In the genomic region with DNA sequence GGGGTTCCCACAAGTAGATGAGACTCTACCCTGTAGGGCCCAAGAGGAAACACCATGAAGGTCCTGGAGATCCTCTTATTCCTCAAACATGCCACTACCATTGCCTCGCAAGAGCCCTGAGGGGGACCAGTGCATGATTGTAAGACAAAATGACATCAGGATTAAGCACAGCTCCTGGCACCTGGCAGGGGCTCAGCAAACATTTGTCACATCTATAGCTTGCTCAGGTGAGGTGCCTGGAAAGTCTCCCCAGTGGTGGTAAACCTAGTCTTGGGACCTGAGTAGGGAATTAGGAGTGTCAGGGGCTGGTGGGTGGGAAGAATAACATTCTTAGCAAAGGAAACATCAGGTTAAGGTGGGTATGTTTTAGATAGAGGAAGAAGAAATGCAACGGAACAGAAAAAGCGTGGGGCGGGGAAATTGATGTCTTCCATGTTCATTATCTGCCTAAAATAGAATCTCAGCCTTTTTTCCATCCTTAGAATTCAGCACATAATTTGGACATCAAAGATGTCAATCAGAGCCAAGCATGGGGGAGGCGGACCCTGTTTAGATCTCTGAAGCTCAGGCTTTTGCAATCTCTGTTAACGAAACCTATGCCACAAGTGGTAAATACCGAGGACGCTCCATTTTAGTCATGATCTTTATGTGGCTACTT, we compare ENCODE assay signal across 8 cellular contexts. TPM values are rescaled to one million over a fixed set of nuclear protein-coding genes. Genes with fewer than 3 reads are reported as not detected.
DNase-seq lines count a peak whose midpoint lies in the region; ATAC-seq, FAIRE-seq and TF ChIP-seq lines count a peak whose summit lies in the region.

No MANE protein-coding gene starts in this region.

- BruUV-seq in HepG2 (replicated peaks; lab: Mats Ljungman, UMichigan) = TSS peak; percentile 77

- H3K27me3 ChIP-seq in BE2C = no peaks in the 10 kb centered on the region; the same call in 1 of the 2 replicates
- peaks cover 49% of the 10 kb centered on the region for H3K27me3 ChIP-seq in HUES6 (ENCODE audit: control insufficient read depth, insufficient read depth, low read length)
- no peaks in the 10 kb centered on the region for H3K27me3 ChIP-seq in adrenal gland
- H3K27me3 ChIP-seq in HepG2 (ENCODE audit: control insufficient read depth in 1 of 2, insufficient read depth in 2 of 2, low read length in 2 of 2) = peaks cover 0 to 31% of the 10 kb centered on the region in 2 experiments; a peak in 3 of 5 replicates
- no peaks in the 10 kb centered on the region for H3K27me3 ChIP-seq in tibial nerve

- H3K36me3 ChIP-seq in BE2C (no peaks in the 10 kb centered on the region), HUES6 (ENCODE audit: control insufficient read depth, insufficient read depth, low read length) (no peaks in the 10 kb centered on the region), adrenal gland (replicated peaks in 1 of 2) (no peaks in the 10 kb centered on the region), HepG2 (replicated peaks in 1 of 2; ENCODE audit: control insufficient read depth in 1 of 2, insufficient read depth in 2 of 2, low read length in 2 of 2) (no peaks in the 10 kb centered on the region), tibial nerve (peaks cover 0 to 8% (median 0%) of the 10 kb centered on the region in 3 donors)

- H3K9ac ChIP-seq in HUES6 (ENCODE audit: low read length) = no peak overlapping the region
- H3K9ac ChIP-seq in HepG2 (ENCODE audit: insufficient read depth, low read depth, low read length) = peak overlapping the region; percentile 51; the same call in 1 of the 2 replicates

- no peaks in the 10 kb centered on the region for H4K20me1 ChIP-seq in HepG2 (ENCODE audit: insufficient read depth, low read length)

- TF ChIP-seq CTCF in BE2C (IDR thresholded peaks at IDR 0.05; ENCODE audit: low read depth, low read length) = no peak
- no peak for TF ChIP-seq CTCF in adrenal gland (IDR thresholded peaks at IDR 0.05)
- TF ChIP-seq CTCF in HepG2 (CRISPR knock-in tag; IDR thresholded peaks at IDR 0.05) = no peak
- TF ChIP-seq CTCF in tibial nerve (IDR thresholded peaks at IDR 0.05) = no peak

- 18 to 23% (median 19%) methylated on average over 8 of the region's 8 CpGs for WGBS in adrenal gland, 4 donors
- 3% methylated on average over 7 of the region's 8 CpGs for WGBS in HepG2 (ENCODE audit: low lambda C conversion rate)
- 11 to 12% methylated on average over 8 of the region's 8 CpGs for WGBS in tibial nerve, 2 donors

- POLR2A ChIA-PET in HepG2 (lab: Yijun Ruan, JAX) = interaction anchor here (0.7 to 1.4 kb wide), 2 partner anchors 10 to 69 kb away, joined by 4 read pairs; a partner anchor contains a TSS

- peak overlapping the region; percentile 66 for H3K4me3 ChIP-seq in BE2C (ENCODE audit: low read depth, low read length)
- H3K4me3 ChIP-seq in HUES6 (ENCODE audit: low read depth, low read length) = peak overlapping the region; percentile 51
- H3K4me3 ChIP-seq in adrenal gland = peak overlapping the region in 2 of 4 donors; percentile 12 to 91
- H3K4me3 ChIP-seq in HepG2 (replicated peaks in 1 of 3; ENCODE audit: insufficient read depth in 1 of 3, low read depth in 2 of 3, low read length in 3 of 3) = peak overlapping the region; percentile 51 to 74 (median 62)
- H3K4me3 ChIP-seq in tibial nerve = peak overlapping the region; percentile 36 to 87 (median 60)

- no peaks in the 10 kb centered on the region for H3K79me2 ChIP-seq in HepG2 (ENCODE audit: insufficient read depth, low read length)

- ATAC-seq in HepG2 (no peak), HG02588 (IDR thresholded peaks at IDR 0.05; ENCODE audit: unreplicated experiment) (no peak)

- peak overlapping the region; percentile 56 for H2AFZ ChIP-seq in HepG2 (ENCODE audit: low read length)

- H3K27ac ChIP-seq in HUES6 (ENCODE audit: low read depth, low read length) (no peak overlapping the region), adrenal gland (peak overlapping the region in 3 of 5 donors; percentile 60 to 90 (median 72)), HepG2 (ENCODE audit: extremely low read length, insufficient read depth, low read length) (no peak overlapping the region), tibial nerve (peak overlapping the region in 3 of 4 donors; percentile 61 to 87 (median 76))

- TF ChIP-seq RAD21 in HepG2 (CRISPR knock-in tag; IDR thresholded peaks at IDR 0.05) = no peak

- in situ Hi-C loops in HepG2 (cut with HindIII; ENCODE audit: extremely low pct_ligation_motif_present, low pct_unique_long_range_greater_than_20kb) = no loop called here

- peaks cover 4% of the 10 kb centered on the region for H3K9me3 ChIP-seq in BE2C
- H3K9me3 ChIP-seq in HUES6 (ENCODE audit: control insufficient read depth, insufficient read depth, low read depth, low read length) = no peaks in the 10 kb centered on the region
- H3K9me3 ChIP-seq in adrenal gland (replicated peaks in 1 of 3) = no peaks in the 10 kb centered on the region
- no peaks in the 10 kb centered on the region for H3K9me3 ChIP-seq in HepG2 (ENCODE audit: low read length)
- no peaks in the 10 kb centered on the region for H3K9me3 ChIP-seq in tibial nerve

- TF ChIP-seq POLR2A in adrenal gland (IDR thresholded peaks at IDR 0.05) = no peak
- TF ChIP-seq POLR2A in HepG2 (IDR thresholded peaks at IDR 0.05; ENCODE audit: insufficient read depth in 1 of 2, low read depth in 2 of 2, low read length in 2 of 2) = no peak
- TF ChIP-seq POLR2A in tibial nerve (IDR thresholded peaks at IDR 0.05) = no peak

- H3K4me1 ChIP-seq in BE2C (no peaks in the 10 kb centered on the region), HUES6 (ENCODE audit: control insufficient read depth, insufficient read depth, low read length) (peaks cover 12% of the 10 kb centered on the region), adrenal gland (replicated peaks in 1 of 2) (peaks cover 5 to 8% of the 10 kb centered on the region in 2 donors), HepG2 (ENCODE audit: insufficient read depth, low read length) (peaks cover 21% of the 10 kb centered on the region), tibial nerve (peaks cover 0 to 18% (median 11%) of the 10 kb centered on the region in 4 donors)

- DNase-seq in BE2C (no peak), adrenal gland (no peak), HepG2 (ENCODE audit: low spot score) (no peak), tibial nerve (ENCODE audit: low spot score in 2 of 2) (no peak), HPDE6-E6E7 (ENCODE audit: extremely low spot score) (no peak)
- no peak for DNase-seq in stimulated activated naive CD4-positive, alpha-beta T cell treated with Interleukin-2 at 50 U/mL for 16 hours (lab: John Stamatoyannopoulos, UW)

- intact Hi-C loops in adrenal gland (cut with DNase I) (no loop called here), HepG2 (cut with micrococcal nuclease; ENCODE audit: unreplicated experiment) (no loop called here)

- CTCF ChIA-PET in HepG2 (lab: Yijun Ruan, JAX; ENCODE audit: low intra/inter-chr PET ratio, low total read pairs) = no interaction called here

- peak overlapping the region; percentile 98 for H3K4me2 ChIP-seq in HepG2 (ENCODE audit: low read depth, low read length)

- no peak for TF ChIP-seq EP300 in HepG2 (IDR thresholded peaks at IDR 0.05; ENCODE audit: low read depth in 2 of 2, low read length in 2 of 2)
- TF ChIP-seq EP300 in HepG2 (CRISPR knock-in tag; IDR thresholded peaks at IDR 0.05; ENCODE audit: borderline replicate concordance) = no peak
- no peak for TF ChIP-seq EP300 in tibial nerve (IDR thresholded peaks at IDR 0.05)

- FAIRE-seq in HepG2 (lab: Jason Lieb, UNC) = no peak

TF ChIP-seq in HepG2, 621 proteins besides CTCF, POLR2A, EP300 and RAD21 (continues in another document):
- no peak for TF ChIP-seq ZBTB1 (CRISPR knock-in tag; IDR thresholded peaks at IDR 0.05; ENCODE audit: borderline replicate concordance)
- TF ChIP-seq CHD4 (IDR thresholded peaks at IDR 0.05; ENCODE audit: borderline replicate concordance, low read length) = no peak
- no peak for TF ChIP-seq ZNF720 (CRISPR knock-in tag; IDR thresholded peaks at IDR 0.05)
- TF ChIP-seq, protein P1, sequence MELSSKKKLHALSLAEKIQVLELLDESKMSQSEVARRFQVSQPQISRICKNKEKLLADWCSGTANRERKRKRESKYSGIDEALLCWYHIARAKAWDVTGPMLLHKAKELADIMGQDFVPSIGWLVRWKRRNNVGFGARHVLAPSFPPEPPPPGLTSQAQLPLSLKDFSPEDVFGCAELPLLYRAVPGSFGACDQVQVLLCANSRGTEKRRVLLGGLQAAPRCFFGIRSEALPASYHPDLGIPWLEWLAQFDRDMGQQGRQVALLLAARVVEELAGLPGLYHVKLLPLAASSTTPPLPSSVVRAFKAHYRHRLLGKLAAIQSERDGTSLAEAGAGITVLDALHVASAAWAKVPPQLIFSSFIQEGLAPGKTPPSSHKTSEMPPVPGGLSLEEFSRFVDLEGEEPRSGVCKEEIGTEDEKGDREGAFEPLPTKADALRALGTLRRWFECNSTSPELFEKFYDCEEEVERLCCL (CRISPR knock-in tag; IDR thresholded peaks at IDR 0.05; ENCODE audit: borderline replicate concordance) = no peak
- no peak for TF ChIP-seq MIXL1 (CRISPR knock-in tag; IDR thresholded peaks at IDR 0.05)

RNA-seq across cellular contexts. Expression of a gene that starts 0.9 kb away (rescaled TPM):
- 0.43 TPM for polyA plus RNA-seq in BE2C (2012; ENCODE audit: insufficient read depth, insufficient read length, low read depth)
- 10 to 100 TPM in 1 of 8 donors, 1 to 10 TPM in 7; 1.1 to 19.4 (median 3.3) TPM for total RNA-seq in adrenal gland
- 1 to 10 TPM in 2 of 3 donors, under 1 TPM in 1; 0.84 to 4.4 (median 1.8) TPM for polyA plus RNA-seq in adrenal gland
- total RNA-seq in HepG2 (2016; rRNA removed; fragmentation: Illumina TruSeq; extraction: Trizol) = 0.21 and 0.33 TPM in 2 replicates
- 0.97 and 1.2 TPM in 2 replicates for total RNA-seq in HepG2 (2016; cell fraction: cytosol; rRNA removed; fragmentation: Illumina TruSeq; extraction: Trizol; ENCODE audit: low read depth)
- total RNA-seq in HepG2 (2016; cell fraction: insoluble cytoplasmic fraction; rRNA removed; fragmentation: Illumina TruSeq; extraction: Trizol) = 0.16 and 0.22 TPM in 2 replicates
- 0.77 and 1.3 TPM in 2 replicates for total RNA-seq in HepG2 (2016; cell fraction: membrane; rRNA removed; fragmentation: Illumina TruSeq; extraction: Trizol)
- total RNA-seq in HepG2 (2016; cell fraction: nucleus; rRNA removed; fragmentation: Illumina TruSeq; extraction: Trizol) = 0.12 and 0.13 TPM in 2 replicates
- 1.9 and 2.5 TPM in 2 replicates for polyA plus RNA-seq in HepG2 (2011; rRNA removed)
- 0.96 and 1.0 TPM in 2 replicates for polyA plus RNA-seq in HepG2 (2011; cell fraction: cytosol; rRNA removed)
- 1.5 and 1.6 TPM in 2 replicates for polyA plus RNA-seq in HepG2 (2011; cell fraction: nucleus; rRNA removed)
- 0.58 and 1.1 TPM in 2 replicates for polyA plus RNA-seq in HepG2 (2012)
- 0.79 and 1.7 TPM in 2 replicates for polyA plus RNA-seq in HepG2 (2016; cell fraction: cytosol; fragmentation: Illumina TruSeq; extraction: Trizol; ENCODE audit: low read depth)
- polyA plus RNA-seq in HepG2 (2016; cell fraction: insoluble cytoplasmic fraction; fragmentation: Illumina TruSeq; extraction: Trizol; ENCODE audit: low read depth) = 0.34 and 0.50 TPM in 2 replicates
- 1.0 and 1.3 TPM in 2 replicates for polyA plus RNA-seq in HepG2 (2016; cell fraction: membrane; fragmentation: Illumina TruSeq; extraction: Trizol; ENCODE audit: low read depth)
- polyA plus RNA-seq in HepG2 (2016; cell fraction: nucleus; fragmentation: Illumina TruSeq; extraction: Trizol; ENCODE audit: insufficient read depth, low read depth) = 0.42 and 0.67 TPM in 2 replicates
- 0.72 and 0.86 TPM in 2 replicates for polyA minus RNA-seq in HepG2 (2011; rRNA and poly(A)+ RNA removed; ENCODE audit: low replicate concordance)
- 0.69 and 0.70 TPM in 2 replicates for polyA minus RNA-seq in HepG2 (2011; cell fraction: cytosol; rRNA and poly(A)+ RNA removed)
- polyA minus RNA-seq in HepG2 (2011; cell fraction: nucleus; rRNA and poly(A)+ RNA removed) = 0.77 and 1.6 TPM in 2 replicates
- 10 to 100 TPM in 3 of 4 donors, 1 to 10 TPM in 1; 6.3 to 43.1 (median 16.5) TPM for total RNA-seq in tibial nerve

Comparison
In these comparisons a context has a peak if more than half of its experiments do, and no peak if none do; other contexts are left out.
1. H3K27ac ChIP-seq: peak in adrenal gland (3 of 5) and tibial nerve (3 of 4); none in HUES6 (single experiment) and HepG2 (single experiment).